In the genomic region with DNA sequence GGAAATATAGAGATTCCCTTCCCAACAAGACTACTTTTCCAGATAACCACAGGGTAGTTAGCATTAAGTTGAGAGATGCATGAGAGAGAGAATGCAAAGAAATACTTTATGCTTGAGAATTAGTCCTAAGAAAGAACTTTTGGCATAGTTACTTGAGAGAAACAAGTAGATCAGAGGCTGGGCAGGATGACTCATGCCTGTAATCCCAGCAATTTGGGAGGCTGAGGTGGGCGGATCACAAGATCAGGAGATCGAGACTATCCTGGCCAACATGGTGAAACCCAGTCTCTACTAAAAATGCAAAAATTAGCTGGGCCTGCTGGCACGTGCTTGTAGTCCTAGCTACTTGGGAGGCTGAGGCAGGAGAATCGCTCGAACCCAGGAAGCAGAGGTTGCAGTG, we compare ENCODE assay signal across 7 cellular contexts.
A peak's percentile ranks its signal among the peaks of the same experiment; 100 is the strongest.
DNase-seq lines count a peak whose midpoint lies in the region; ATAC-seq and TF ChIP-seq lines count a peak whose summit lies in the region.
"Not testable (repeated sequence)": the region's sequence is repeated elsewhere in the genome, so short reads cannot be mapped to it uniquely, and the experiment has no call there.

No MANE protein-coding gene starts in this region.

- H3K4me3 Mint-ChIP-seq in WTC11, result not testable (repeated sequence)

- ATAC-seq in WTC11, result not testable (repeated sequence)

- H3K4me1 Mint-ChIP-seq in WTC11, result peaks cover 49% of the 10 kb centered on the region

- not testable (repeated sequence) for TF ChIP-seq CTCF in WTC11 (IDR thresholded peaks at IDR 0.05); cardiac fibroblast (IDR thresholded peaks at IDR 0.05; ENCODE audit: low read depth, low read length)

- H3K36me3 Mint-ChIP-seq in WTC11, result not testable (repeated sequence)

- H3K27ac Mint-ChIP-seq in WTC11, result peak overlapping the region; percentile 32; the same call in 1 of the 2 replicates

- DNase-seq in Daoy (ENCODE audit: low read depth) (peak; percentile 5), H4 (ENCODE audit: low spot score) (peak; percentile 19), M059J (ENCODE audit: low read depth) (peak; percentile 34), cardiac fibroblast (ENCODE audit: low read depth in 2 of 2) (peak; percentile 12 to 21), fibroblast of peridontal ligament (ENCODE audit: extremely low read depth) (peak; percentile 18), renal cortical epithelial cell (ENCODE audit: low read depth) (peak; percentile 13)
- DNase-seq in WTC11 (ENCODE audit: low spot score), result not testable (repeated sequence)

- not testable (repeated sequence) for H3K9me3 Mint-ChIP-seq in WTC11

- CTCF ChIA-PET in WTC11 (lab: Charles Lee), result not testable (repeated sequence)

- not testable (repeated sequence) for H3K4me3 ChIP-seq in cardiac fibroblast (replicated peaks in 1 of 2; ENCODE audit: low read depth in 2 of 2, low read length in 2 of 2)

- POLR2A ChIA-PET in WTC11 (lab: Charles Lee), result not testable (repeated sequence)

- not testable (repeated sequence) for H3K27me3 Mint-ChIP-seq in WTC11 (ENCODE audit: low read depth)
